1 cellular context compared by ENCODE assay signal in genomic region chr19:37855098-37855497, GRCh38.
TF ChIP-seq lines count a peak whose summit lies in the region.

No MANE protein-coding gene starts in this region.

TF ChIP-seq in GM23338, 12 proteins besides CTCF, POLR2A, EP300 and RAD21 (continued from another document):
- no peak for TF ChIP-seq REST (IDR thresholded peaks at IDR 0.05; ENCODE audit: unreplicated experiment)
- TF ChIP-seq JUNB (IDR thresholded peaks at IDR 0.05; ENCODE audit: unreplicated experiment): no peak
- TF ChIP-seq POLR2AphosphoS5 (IDR thresholded peaks at IDR 0.05; ENCODE audit: low read depth): no peak
- TF ChIP-seq ZNF462 (CRISPR knock-in tag; IDR thresholded peaks at IDR 0.05): no peak
